ENCODE assay signal across 1 cellular context in genomic region chr12:52552055-52552454, GRCh38.
TF ChIP-seq lines count a peak whose summit lies in the region.

No MANE protein-coding gene starts in this region.

TF ChIP-seq in HCT116, 20 proteins besides CTCF, POLR2A, EP300 and RAD21:
- TF ChIP-seq FOSL1 (IDR thresholded peaks at IDR 0.05; ENCODE audit: low read depth) (no peak), EZH2 (IDR thresholded peaks at IDR 0.05) (no peak), SIN3A (IDR thresholded peaks at IDR 0.05; ENCODE audit: low read depth) (no peak)
